ENCODE assay signal across 8 cellular contexts in genomic region chr22:37686002-37686982, GRCh38. TPM values are rescaled to one million over a fixed set of nuclear protein-coding genes. Genes with fewer than 3 reads are reported as not detected.
DNase-seq lines count a peak whose midpoint lies in the region; ATAC-seq, FAIRE-seq and TF ChIP-seq lines count a peak whose summit lies in the region.

NOL12 (plus strand) TSS chr22:37686343; CDS start chr22:37686393, 50 bp downstream.

- TF ChIP-seq CTCF in GM23338 (conservative IDR thresholded peaks at IDR 0.05; ENCODE audit: low read depth in 2 of 2) (no peak), neutrophil (IDR thresholded peaks at IDR 0.05) (peak; percentile 22)

- peaks cover 23% of the 10 kb centered on the region for H3K36me3 Mint-ChIP-seq in GM23338 (ENCODE audit: low read depth)

- H3K27me3 ChIP-seq in GM23338 (ENCODE audit: insufficient read depth) = no peaks in the 10 kb centered on the region
- H3K27me3 ChIP-seq in neutrophil = no peaks in the 10 kb centered on the region

- H3K9me3 ChIP-seq in neutrophil = no peaks in the 10 kb centered on the region

- FAIRE-seq in frontal cortex (lab: Jason Lieb, UNC) = no peak

- H3K36me3 ChIP-seq in GM23338 (ENCODE audit: insufficient read depth) (no peaks in the 10 kb centered on the region), neutrophil (peaks cover 39% of the 10 kb centered on the region)

- no peaks in the 10 kb centered on the region; the same call in 1 of the 2 replicates for H4K20me1 ChIP-seq in GM23338 (replicated peaks; ENCODE audit: insufficient read depth)

- peak within 1 kb of the TSS; percentile 86 for H3K27ac ChIP-seq in GM23338 (ENCODE audit: low read depth)
- H3K27ac ChIP-seq in neutrophil = peak within 1 kb of the TSS; percentile 89

- peak; percentile 87 for ATAC-seq in GM23338

- H3K79me2 ChIP-seq in GM23338 (replicated peaks; ENCODE audit: insufficient read depth) = peaks cover 11% of the 10 kb centered on the region

- peak within 1 kb of the TSS; percentile 88 for H3K27ac Mint-ChIP-seq in GM23338

- peak within 1 kb of the TSS; percentile 95 for H3K4me3 Mint-ChIP-seq in GM23338

- H3K27me3 Mint-ChIP-seq in GM23338 (ENCODE audit: insufficient read depth, low read depth, poor library complexity) = peaks cover 1% of the 10 kb centered on the region

- H3K4me3 ChIP-seq in GM23338 = peak within 1 kb of the TSS; percentile 100
- H3K4me3 ChIP-seq in neutrophil (ENCODE audit: low read depth in 1 of 2, low read length in 1 of 2) = peak within 1 kb of the TSS; percentile 83 to 97

- H3K9me2 ChIP-seq in GM23338 (ENCODE audit: insufficient read depth) = no peaks in the 10 kb centered on the region

- H2AFZ ChIP-seq in GM23338 = peak within 1 kb of the TSS; percentile 81

- no peaks in the 10 kb centered on the region; the same call in 2 of the 3 replicates for H3K9me3 Mint-ChIP-seq in GM23338

- H3K4me1 ChIP-seq in GM23338 (ENCODE audit: insufficient read depth) (no peaks in the 10 kb centered on the region), neutrophil (ENCODE audit: control insufficient read depth in 1 of 2, insufficient read depth in 1 of 2, low read depth in 1 of 2, low read length in 1 of 2) (peaks cover 26 to 28% of the 10 kb centered on the region in 2 experiments)

- peak; percentile 56 for DNase-seq in DMS79 treated with DMSO at 0.1 percent for 48 hours (lab: John Stamatoyannopoulos, UW)
- peak; percentile 95 for DNase-seq in GM23338 (ENCODE audit: low spot score)
- peak; percentile 76 for DNase-seq in M059J (ENCODE audit: low read depth)
- DNase-seq in SK-MEL-5 (ENCODE audit: low read depth, low spot score) = peak; percentile 95
- peak; percentile 83 for DNase-seq in activated naive CD4-positive, alpha-beta T cell treated with Interleukin-2 at 50 U/mL for 16 hours
- DNase-seq in frontal cortex (ENCODE audit: low spot score in 2 of 2) = peak; percentile 65 to 84
- peak; percentile 95 for DNase-seq in superior temporal gyrus (ENCODE audit: extremely low spot score)

- H3K4me2 ChIP-seq in GM23338 = peak within 1 kb of the TSS; percentile 100

- in situ Hi-C loops in SK-MEL-5 (cut with HindIII; ENCODE audit: low pct_unique_long_range_greater_than_20kb, low sequenced_read_pairs) = no loop called here

- H3K4me1 Mint-ChIP-seq in GM23338 = peaks cover 4% of the 10 kb centered on the region; the same call in 2 of the 3 replicates

- H3F3A ChIP-seq in GM23338 (replicated peaks; ENCODE audit: low read depth) = peaks cover 8% of the 10 kb centered on the region; the same call in 1 of the 2 replicates

TF ChIP-seq in GM23338, 12 proteins besides CTCF, POLR2A, EP300 and RAD21:
- TF ChIP-seq POLR2AphosphoS5 (IDR thresholded peaks at IDR 0.05; ENCODE audit: low read depth) (peak; percentile 47), ZNF462 (CRISPR knock-in tag; IDR thresholded peaks at IDR 0.05) (no peak), CREB1 (CRISPR knock-in tag; IDR thresholded peaks at IDR 0.05; ENCODE audit: low read depth) (peak; percentile 81), ETS1 (IDR thresholded peaks at IDR 0.05) (peak; percentile 62)
TF ChIP-seq in GM23338: peak in this region for 3.

RNA-seq across cellular contexts. Expression of gene NOL12, which starts in this region (rescaled TPM):
- total RNA-seq in GM23338 (2014; rRNA removed; shearing (Covaris generic)) = 18.6 and 22.2 TPM in 2 replicates
- polyA plus RNA-seq in GM23338 (2016; fragmentation: Nextera tagmentation; extraction: Ambion mirVana) = 48.5 and 58.8 TPM in 2 replicates
- total RNA-seq in M059J (2014; rRNA removed; shearing (Covaris generic)) = 20.6 and 25.9 TPM in 2 replicates
- 50.7 and 57.9 TPM in 2 replicates for total RNA-seq in SK-MEL-5 (2014; rRNA removed; shearing (Covaris generic))
- 42.4 and 57.4 TPM in 2 replicates for polyA plus RNA-seq in SK-MEL-5 (2015; cell fraction: cytosol; rRNA removed)
- polyA plus RNA-seq in SK-MEL-5 (2015; cell fraction: nucleus; rRNA removed) = 59.7 and 65.1 TPM in 2 replicates
- 19.2 TPM for total RNA-seq in frontal cortex

Comparison
In these comparisons a context has a peak if more than half of its experiments do, and no peak if none do; other contexts are left out.
1. Peak in every context shown above with its lines: DNase-seq, ATAC-seq, H3K4me3 ChIP-seq and H3K27ac ChIP-seq.